15 cellular contexts compared by ENCODE assay signal in the genomic region with DNA sequence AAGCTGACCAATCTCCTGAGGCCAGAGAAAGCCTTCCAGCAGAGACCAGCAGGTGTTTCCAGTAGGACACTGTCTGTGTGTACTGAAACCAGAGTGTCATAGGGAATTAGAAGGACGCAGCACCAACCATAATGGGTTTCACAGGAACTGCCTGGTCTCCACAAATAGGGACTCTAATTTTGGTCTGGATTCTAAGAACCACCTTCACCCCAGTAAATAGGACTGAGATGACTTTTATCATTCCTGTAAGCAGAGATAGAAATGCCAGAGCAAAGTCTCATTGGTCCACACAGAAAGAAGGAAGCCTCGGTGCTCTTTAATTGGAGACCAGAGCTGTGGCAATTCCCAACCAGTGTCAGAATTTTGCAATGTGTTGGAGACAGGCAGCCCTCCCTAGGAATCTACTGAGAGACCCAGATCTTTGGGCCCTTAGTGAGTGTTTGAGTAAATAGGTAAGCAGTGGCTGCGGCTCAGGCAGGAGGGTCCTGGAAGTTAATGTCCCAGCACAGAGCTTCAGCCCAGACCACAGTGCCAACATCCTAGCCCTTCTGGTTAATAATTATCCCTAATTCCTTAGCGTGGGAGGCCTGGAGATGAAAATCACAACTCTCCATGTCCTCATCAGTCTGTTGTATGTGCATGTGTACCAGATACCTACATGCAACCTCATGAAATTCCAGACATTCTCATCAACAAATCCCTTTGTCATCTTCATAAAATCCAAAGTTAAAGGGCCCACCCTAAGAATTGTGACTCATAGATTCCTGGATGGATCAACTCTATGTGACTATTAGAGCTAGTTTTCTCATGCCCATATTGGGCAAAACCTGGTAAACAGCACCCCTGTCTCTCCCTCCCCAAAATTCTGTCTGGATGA.
DNase-seq lines count a peak whose midpoint lies in the region; ATAC-seq, FAIRE-seq and TF ChIP-seq lines count a peak whose summit lies in the region.
"Had no signal": no experiment of that assay in that cellular context is flagged by ENCODE, and none has a peak within 500 bp of the region (broad histone marks: within the 10 kb centered on the region; RNA-seq: fewer than 3 reads in every experiment).

No MANE protein-coding gene starts in this region.

- TF ChIP-seq RAD21 in A549 (conservative IDR thresholded peaks at IDR 0.05 in 1 of 2, IDR thresholded peaks at IDR 0.05 in 1 of 2), result 0 out of 5 replicates have a peak, but pooled peaks of 1 of the 2 experiments have one; percentile 19

- DNase-seq in A549 (ENCODE audit: low read depth in 1 of 2, low spot score in 1 of 2) (peak; percentile 66 to 87), HFF-Myc (ENCODE audit: extremely low read depth, low read depth) (peak; percentile 50), astrocyte (ENCODE audit: low read depth) (peak; percentile 91), hepatocyte (ENCODE audit: low spot score) (peak; percentile 43), GM12892 (ENCODE audit: insufficient read length) (no peak)
- no peak for DNase-seq in activated CD4-positive, alpha-beta T cell treated with anti-CD3 and anti-CD28 coated beads, Interleukin-2, amount 50 U/mL, for 48 hours
- DNase-seq: activated CD4-positive, CD25-positive, alpha-beta regulatory T cell treated with anti-CD3 and anti-CD28 coated beads, Interleukin-2, amount 50 U/mL, for 72 hours; activated effector memory CD4-positive, alpha-beta T cell treated with Interleukin-2 at 50 U/mL for 16 hours; colonic mucosa; head of caudate nucleus; NCI-H446 treated with DMSO at 0.1 percent for 48 hours; stimulated activated CD4-positive, alpha-beta T cell treated with anti-CD3 and anti-CD28 coated beads, Interleukin-4, amount 100 ng/mL, for 4 hours had no signal

- no peak for TF ChIP-seq POLR2A in A549 (IDR thresholded peaks at IDR 0.05; ENCODE audit: low read length)
- TF ChIP-seq POLR2A in GM12892 (IDR thresholded peaks at IDR 0.05; ENCODE audit: low read depth, low read length), result no peak

- peak overlapping the region; percentile 86 to 89 for H3K27ac ChIP-seq in A549
- peak overlapping the region; percentile 63 for H3K27ac ChIP-seq in astrocyte (ENCODE audit: low read depth, low read length)
- H3K27ac ChIP-seq in hepatocyte, result peak overlapping the region; percentile 77
- H3K27ac ChIP-seq: colonic mucosa had no signal

- no peaks in the 10 kb centered on the region for H3K36me3 ChIP-seq in astrocyte (ENCODE audit: insufficient read depth, low read length)
- no peaks in the 10 kb centered on the region for H3K36me3 ChIP-seq in hepatocyte (replicated peaks; ENCODE audit: insufficient read depth, low read depth)
- H3K36me3 ChIP-seq: colonic mucosa had no signal

- ATAC-seq in A549, result peak; percentile 80 to 82
- ATAC-seq in HG02840 (IDR thresholded peaks at IDR 0.05; ENCODE audit: low FRiP score, unreplicated experiment), result no peak
- ATAC-seq in GM19452 (IDR thresholded peaks at IDR 0.05; ENCODE audit: unreplicated experiment), result no peak

- H3K4me3 ChIP-seq in A549 (no peak overlapping the region), HFF-Myc (replicated peaks; ENCODE audit: low read depth, low read length) (no peak overlapping the region), astrocyte (ENCODE audit: insufficient read depth, low read depth, low read length) (no peak overlapping the region), hepatocyte (no peak overlapping the region)
- H3K4me3 ChIP-seq: colonic mucosa had no signal

- H3K27me3 ChIP-seq in astrocyte (ENCODE audit: insufficient read depth, low read length), result no peaks in the 10 kb centered on the region
- no peaks in the 10 kb centered on the region for H3K27me3 ChIP-seq in hepatocyte
- H3K27me3 ChIP-seq: colonic mucosa had no signal

- H3K9me3 ChIP-seq in A549 (no peaks in the 10 kb centered on the region), astrocyte (ENCODE audit: insufficient read depth, low read depth, low read length) (no peaks in the 10 kb centered on the region), hepatocyte (ENCODE audit: low read depth) (no peaks in the 10 kb centered on the region)
- H3K9me3 ChIP-seq: colonic mucosa had no signal

- no peaks in the 10 kb centered on the region for H3K36me3 Mint-ChIP-seq in astrocyte (ENCODE audit: low read depth, unreplicated experiment)

- FAIRE-seq in A549 (lab: Jason Lieb, UNC), result no peak
- no peak for FAIRE-seq in astrocyte (lab: Jason Lieb, UNC)
- no peak for FAIRE-seq in GM12892 (lab: Jason Lieb, UNC)

- H3K4me2 ChIP-seq in A549 (peak overlapping the region; percentile 62), astrocyte (ENCODE audit: low read length) (peak overlapping the region; percentile 56), hepatocyte (no peak overlapping the region)

- H3K4me1 ChIP-seq in A549 (peaks cover 70% of the 10 kb centered on the region), astrocyte (ENCODE audit: insufficient read depth, low read length) (peaks cover 34% of the 10 kb centered on the region), hepatocyte (ENCODE audit: insufficient read depth) (peaks cover 6% of the 10 kb centered on the region)
- H3K4me1 ChIP-seq: colonic mucosa had no signal

- H4K20me1 ChIP-seq in astrocyte (ENCODE audit: insufficient read depth, low read length) (no peaks in the 10 kb centered on the region), hepatocyte (ENCODE audit: insufficient read depth, poor library complexity, severe bottlenecking) (no peaks in the 10 kb centered on the region)

- no peaks in the 10 kb centered on the region for H3K9me3 Mint-ChIP-seq in astrocyte (ENCODE audit: unreplicated experiment)

- TF ChIP-seq CTCF in A549 (IDR thresholded peaks at IDR 0.05), result no peak
- TF ChIP-seq CTCF in HFF-Myc (IDR thresholded peaks at IDR 0.05; ENCODE audit: low read depth, low read length, missing control alignments), result no peak
- TF ChIP-seq CTCF in astrocyte (IDR thresholded peaks at IDR 0.05; ENCODE audit: insufficient read depth, low read depth, low read length), result no peak
- TF ChIP-seq CTCF in hepatocyte (IDR thresholded peaks at IDR 0.05; ENCODE audit: poor library complexity), result no peak

- H3K79me2 ChIP-seq in astrocyte (ENCODE audit: insufficient read depth, low read length) (no peaks in the 10 kb centered on the region), hepatocyte (no peaks in the 10 kb centered on the region)

- 25% methylated on average over 4 of the region's 4 CpGs for WGBS in A549 (ENCODE audit: missing lambda C conversion rate)
- 68% methylated on average over 4 of the region's 4 CpGs for whole genome bisulfite sequencing in hepatocyte (ENCODE audit: low lambda C conversion rate, missing lambda C conversion rate)

- peak overlapping the region; percentile 96 for H3K27ac Mint-ChIP-seq in astrocyte (ENCODE audit: unreplicated experiment)
- H3K27ac Mint-ChIP-seq: B cell had no signal

- TF ChIP-seq EP300 in A549 (IDR thresholded peaks at IDR 0.05), result peak; percentile 67 to 78; a peak in 2 of 5 replicates

- POLR2A ChIA-PET in A549 (lab: Yijun Ruan, JAX), result interaction anchor here (1.5 to 2.3 kb wide), 2 partner anchors 40 to 64 kb away, joined by 4 to 16 read pairs; no protein-coding TSS in a partner anchor

- H3K4me1 Mint-ChIP-seq in astrocyte (ENCODE audit: low read depth, unreplicated experiment), result peaks cover 36% of the 10 kb centered on the region
- H3K4me1 Mint-ChIP-seq: B cell had no signal

- H3K9ac ChIP-seq in astrocyte (ENCODE audit: low read length), result peak overlapping the region; percentile 17

- H2AFZ ChIP-seq in astrocyte (ENCODE audit: low read depth, low read length), result no peak overlapping the region
- no peak overlapping the region for H2AFZ ChIP-seq in hepatocyte

- H3K9me2 ChIP-seq in hepatocyte (replicated peaks; ENCODE audit: insufficient read depth), result no peaks in the 10 kb centered on the region

- H3K4me3 Mint-ChIP-seq in astrocyte (ENCODE audit: unreplicated experiment), result no peak overlapping the region
- H3K4me3 Mint-ChIP-seq: B cell had no signal

- CTCF ChIA-PET in A549 (lab: Yijun Ruan, JAX), result interaction anchor here (0.9 to 1.4 kb wide), 13 partner anchors 10 to 71 kb away, joined by 3 to 6 read pairs (median 3); no protein-coding TSS in a partner anchor

- H3K27me3 Mint-ChIP-seq in astrocyte (ENCODE audit: low read depth, unreplicated experiment), result no peaks in the 10 kb centered on the region

TF ChIP-seq in A549, 52 proteins besides CTCF, POLR2A, EP300 and RAD21 (continues in another document):
- TF ChIP-seq MAZ (IDR thresholded peaks at IDR 0.05; ENCODE audit: borderline replicate concordance, low read depth, low read length) (no peak), GATA3 (IDR thresholded peaks at IDR 0.05; ENCODE audit: borderline replicate concordance) (peak; percentile 68; the same call in 1 of the 2 replicates), JUN (IDR thresholded peaks at IDR 0.05) (peak; percentile 31 to 54; a peak in 3 of 5 replicates), TFCP2L1 (CRISPR knock-in tag; IDR thresholded peaks at IDR 0.05) (no peak), SMC3 (IDR thresholded peaks at IDR 0.05) (peak; percentile 22; the same call in 1 of the 3 replicates), CEBPB (IDR thresholded peaks at IDR 0.05) (no peak)
- TF ChIP-seq, protein P1, sequence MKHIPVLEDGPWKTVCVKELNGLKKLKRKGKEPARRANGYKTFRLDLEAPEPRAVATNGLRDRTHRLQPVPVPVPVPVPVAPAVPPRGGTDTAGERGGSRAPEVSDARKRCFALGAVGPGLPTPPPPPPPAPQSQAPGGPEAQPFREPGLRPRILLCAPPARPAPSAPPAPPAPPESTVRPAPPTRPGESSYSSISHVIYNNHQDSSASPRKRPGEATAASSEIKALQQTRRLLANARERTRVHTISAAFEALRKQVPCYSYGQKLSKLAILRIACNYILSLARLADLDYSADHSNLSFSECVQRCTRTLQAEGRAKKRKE (CRISPR knock-in tag; IDR thresholded peaks at IDR 0.05; ENCODE audit: low read depth), result no peak

Comparison
In these comparisons a context has a peak if more than half of its experiments do, and no peak if none do; other contexts are left out.
1. ATAC-seq: peak in A549 (2 of 2); none in HG02840 (single experiment) and GM19452 (single experiment).
2. DNase-seq: peak in A549 (2 of 2), HFF-Myc (single experiment), astrocyte (single experiment) and hepatocyte (single experiment); none in activated CD4-positive, alpha-beta T cell treated with anti-CD3 and anti-CD28 coated beads, Interleukin-2, amount 50 U/mL, for 48 hours (0 of 2) and GM12892 (single experiment).
3. Peak in every context shown above with its lines, with median percentiles within 50 percentile points of each other: H3K27ac ChIP-seq.